ENCODE assay signal across 8 cellular contexts in the genomic region with DNA sequence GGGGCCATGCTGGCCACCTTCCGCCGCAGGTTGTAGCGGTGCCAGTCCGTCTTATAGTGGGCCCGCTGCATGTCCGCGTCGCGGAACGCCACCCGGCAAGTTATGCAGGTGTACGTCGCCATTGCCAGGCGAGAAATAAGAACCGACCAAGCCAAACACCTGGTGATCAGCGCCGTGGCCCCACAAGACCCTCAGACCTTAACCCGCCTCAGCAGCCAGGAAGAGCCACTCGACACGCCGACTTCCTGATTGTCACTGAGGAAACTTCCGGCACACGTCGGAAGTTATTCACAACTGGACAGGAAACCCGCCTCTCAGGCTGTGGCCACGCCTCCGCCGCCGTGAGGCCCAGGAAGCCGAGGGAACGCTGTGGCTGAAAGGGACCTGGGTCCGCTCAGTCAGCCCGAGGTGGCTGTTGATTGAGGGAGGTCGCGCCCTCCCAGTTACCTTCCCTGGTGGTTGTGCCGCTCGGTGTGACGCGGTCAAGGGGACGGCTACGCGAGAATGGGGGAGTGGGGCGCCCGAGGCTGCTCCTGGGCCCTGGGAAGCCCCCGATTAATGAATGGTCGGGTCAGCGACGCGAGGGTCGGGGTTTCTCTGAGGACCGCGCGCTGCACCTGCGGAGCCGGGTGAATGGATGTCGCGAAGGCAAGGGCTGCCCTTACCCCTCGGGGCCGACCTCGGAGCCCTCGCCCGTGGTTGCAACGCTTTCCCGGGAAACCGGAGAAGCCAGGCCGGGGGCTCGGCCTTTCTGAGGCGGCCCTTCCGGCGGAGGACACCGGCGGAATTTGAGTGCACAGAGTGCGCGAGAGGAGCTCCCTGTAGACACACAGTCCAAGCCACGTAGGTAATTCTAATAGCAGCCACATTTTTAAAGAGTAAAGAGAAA. TPM values are rescaled to one million over a fixed set of nuclear protein-coding genes. Genes with fewer than 3 reads are reported as not detected.
DNase-seq lines count a peak whose midpoint lies in the region; ATAC-seq and TF ChIP-seq lines count a peak whose summit lies in the region.

A gene with protein sequence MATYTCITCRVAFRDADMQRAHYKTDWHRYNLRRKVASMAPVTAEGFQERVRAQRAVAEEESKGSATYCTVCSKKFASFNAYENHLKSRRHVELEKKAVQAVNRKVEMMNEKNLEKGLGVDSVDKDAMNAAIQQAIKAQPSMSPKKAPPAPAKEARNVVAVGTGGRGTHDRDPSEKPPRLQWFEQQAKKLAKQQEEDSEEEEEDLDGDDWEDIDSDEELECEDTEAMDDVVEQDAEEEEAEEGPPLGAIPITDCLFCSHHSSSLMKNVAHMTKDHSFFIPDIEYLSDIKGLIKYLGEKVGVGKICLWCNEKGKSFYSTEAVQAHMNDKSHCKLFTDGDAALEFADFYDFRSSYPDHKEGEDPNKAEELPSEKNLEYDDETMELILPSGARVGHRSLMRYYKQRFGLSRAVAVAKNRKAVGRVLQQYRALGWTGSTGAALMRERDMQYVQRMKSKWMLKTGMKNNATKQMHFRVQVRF (minus strand): TSS at position 257 of the 889 bp plus-strand sequence. CDS start 135 bp downstream, at position 122.

- ATAC-seq in GM21786 (IDR thresholded peaks at IDR 0.05; ENCODE audit: unreplicated experiment) (peak; percentile 83), Panc1 (peak; percentile 98)
- peak; percentile 81 to 82 for ATAC-seq in activated T-cell treated with anti-CD3 and anti-CD28 coated beads, Interleukin-2, amount 50 U/mL, for 4 hours

- WGBS in esophagus, 2 donors: 0 to 1% methylated on average over 75 of the region's 75 CpGs

- H3K9ac ChIP-seq in KMS-11 (peak within 1 kb of the TSS; percentile 87), mucosa of stomach (ENCODE audit: low read length) (peak within 1 kb of the TSS; percentile 83)

- POLR2A ChIA-PET in Panc1 (lab: Charles Lee): no interaction called here

- H3K27me3 ChIP-seq in KMS-11 (ENCODE audit: insufficient read depth, low read depth) (no peaks in the 10 kb centered on the region), Panc1 (ENCODE audit: control insufficient read depth, insufficient read depth, low read length) (no peaks in the 10 kb centered on the region), esophagus (ENCODE audit: control insufficient read depth in 1 of 2, insufficient read depth in 2 of 2, low read length in 2 of 2) (no peaks in the 10 kb centered on the region), mucosa of stomach (ENCODE audit: control insufficient read depth, insufficient read depth, low read length) (no peaks in the 10 kb centered on the region)

- H3K4me1 ChIP-seq in KMS-11 (ENCODE audit: low read depth, poor library complexity, severe bottlenecking) (peaks cover 47% of the 10 kb centered on the region), Panc1 (ENCODE audit: control insufficient read depth, insufficient read depth, low read length) (peaks cover 20% of the 10 kb centered on the region), esophagus (ENCODE audit: control insufficient read depth in 2 of 2, insufficient read depth in 2 of 2, low read length in 1 of 2) (peaks cover 4 to 6% of the 10 kb centered on the region in 2 donors), mucosa of stomach (ENCODE audit: control insufficient read depth, insufficient read depth, low read length) (peaks cover 20% of the 10 kb centered on the region)

- TF ChIP-seq CTCF in KMS-11 (conservative IDR thresholded peaks at IDR 0.05; ENCODE audit: low read depth, low read length): no peak
- TF ChIP-seq CTCF in Panc1 (IDR thresholded peaks at IDR 0.05): no peak

- in situ Hi-C loops in Panc1 (cut with HindIII; ENCODE audit: low pct_unique_long_range_greater_than_20kb, low sequenced_read_pairs): no loop called here

- H4K20me1 ChIP-seq in KMS-11 (ENCODE audit: insufficient read depth): peaks cover 6% of the 10 kb centered on the region; the same call in 1 of the 2 replicates

- BruUV-seq in Panc1 (replicated peaks; lab: Mats Ljungman, UMichigan): no TSS peak

- no peaks in the 10 kb centered on the region for H3K27me3 Mint-ChIP-seq in activated T-cell treated with anti-CD3 and anti-CD28 coated beads, Interleukin-2, amount 50 U/mL, for 4 hours (ENCODE audit: low read depth)

- DNase-seq in DMS79 (lab: John Stamatoyannopoulos, UW) (peak; percentile 72), Panc1 (ENCODE audit: low read depth, low spot score) (peak; percentile 76)
- peak; percentile 80 for DNase-seq in activated T-cell treated with anti-CD3 and anti-CD28 coated beads, Interleukin-2, amount 50 U/mL, for 4 hours
- DNase-seq in stimulated activated CD8-positive, alpha-beta memory T cell treated with anti-CD3 and anti-CD28 coated beads, Interleukin-7, amount 100 ng/mL, for 1 hour (ENCODE audit: low read depth in 2 of 2): peak; percentile 71 to 75

- H3K4me2 ChIP-seq in KMS-11: peak within 1 kb of the TSS; percentile 91

- H3K36me3 ChIP-seq in KMS-11 (ENCODE audit: insufficient read depth) (peaks cover 10% of the 10 kb centered on the region; the same call in 1 of the 2 replicates), Panc1 (ENCODE audit: control insufficient read depth, insufficient read depth, low read length) (peaks cover 20% of the 10 kb centered on the region; the same call in 1 of the 2 replicates), esophagus (ENCODE audit: control insufficient read depth in 2 of 2, insufficient read depth in 2 of 2, low read length in 1 of 2) (peaks cover 4 to 9% of the 10 kb centered on the region in 2 donors), mucosa of stomach (ENCODE audit: control insufficient read depth, insufficient read depth, low read length) (peaks cover 7% of the 10 kb centered on the region)

- CTCF ChIA-PET in Panc1 (lab: Charles Lee): interaction anchor here (0.6 kb wide), 1 partner anchor 110 kb away, joined by 7 read pairs; no protein-coding TSS in a partner anchor

- peak within 1 kb of the TSS; percentile 91 for H2AFZ ChIP-seq in KMS-11 (ENCODE audit: low read depth)

- intact Hi-C loops in Panc1 (cut with micrococcal nuclease; ENCODE audit: unreplicated experiment): no loop called here

- peaks cover 41% of the 10 kb centered on the region for H3K79me2 ChIP-seq in KMS-11 (ENCODE audit: insufficient read depth, low read depth)

- H3K9me3 Mint-ChIP-seq in activated T-cell treated with anti-CD3 and anti-CD28 coated beads, Interleukin-2, amount 50 U/mL, for 4 hours: no peaks in the 10 kb centered on the region

- H3K27ac ChIP-seq in KMS-11 (peak within 1 kb of the TSS; percentile 69), Panc1 (ENCODE audit: low read length) (peak within 1 kb of the TSS; percentile 87), esophagus (ENCODE audit: low read depth in 2 of 2, low read length in 1 of 2) (peak within 1 kb of the TSS; percentile 79 to 91)

- H3K4me3 ChIP-seq in KMS-11 (IDR thresholded peaks at IDR 0.05; ENCODE audit: insufficient read depth, low read depth, low read length) (no peak within 1 kb of the TSS), Panc1 (ENCODE audit: low read depth in 2 of 2, low read length in 2 of 2) (peak within 1 kb of the TSS; percentile 94 to 96), esophagus (ENCODE audit: low read depth in 1 of 2, low read length in 2 of 2) (peak within 1 kb of the TSS; percentile 83 to 98), mucosa of stomach (ENCODE audit: low read length) (peak within 1 kb of the TSS; percentile 98)

- no peaks in the 10 kb centered on the region for H3K9me3 ChIP-seq in Panc1 (ENCODE audit: control insufficient read depth, insufficient read depth, low read depth, low read length)
- H3K9me3 ChIP-seq in esophagus (ENCODE audit: control insufficient read depth in 2 of 2, insufficient read depth in 1 of 2, low read depth in 1 of 2, low read length in 1 of 2): no peaks in the 10 kb centered on the region
- H3K9me3 ChIP-seq in mucosa of stomach (ENCODE audit: control insufficient read depth, low read length): no peaks in the 10 kb centered on the region

- peaks cover 28% of the 10 kb centered on the region for H3K36me3 Mint-ChIP-seq in activated T-cell treated with anti-CD3 and anti-CD28 coated beads, Interleukin-2, amount 50 U/mL, for 4 hours (ENCODE audit: insufficient read depth)

- peaks cover 77% of the 10 kb centered on the region for H3K4me1 Mint-ChIP-seq in activated T-cell treated with anti-CD3 and anti-CD28 coated beads, Interleukin-2, amount 50 U/mL, for 4 hours (ENCODE audit: low read depth)

- H3K4me3 Mint-ChIP-seq in activated T-cell treated with anti-CD3 and anti-CD28 coated beads, Interleukin-2, amount 50 U/mL, for 4 hours: peak within 1 kb of the TSS; percentile 99

RNA-seq across cellular contexts. Expression of the gene that starts here (rescaled TPM):
- 29.3 TPM for total RNA-seq in Panc1 (2021; ENCODE audit: unreplicated experiment)
- polyA plus RNA-seq in Panc1 (2012; ENCODE audit: insufficient read length): 30.1 TPM
- total RNA-seq in activated T-cell treated with anti-CD3 and anti-CD28 coated beads, Interleukin-2, amount 50 U/mL, for 4 hours: 10 to 100 TPM; 59.3 to 63.5 (median 63.4) TPM
- 10 to 100 TPM in 1 of 2 donors, 1 to 10 TPM in 1; 7.7 to 16.6 TPM for polyA plus RNA-seq in esophagus
